2 cellular contexts compared by ENCODE assay signal in genomic region chr12:54300732-54301427, GRCh38.
TF ChIP-seq lines count a peak whose summit lies in the region.

Gene NFE2, minus strand, starts transcription at chr12:54301015. Its CDS starts 5,767 bp downstream, at chr12:54295248.

TF ChIP-seq in SK-N-SH treated with all-trans-retinoic acid at 6 μM for 48 hours, 23 proteins besides CTCF, POLR2A, EP300 and RAD21 (continued from another document):
- TF ChIP-seq PATZ1 (CRISPR knock-in tag; IDR thresholded peaks at IDR 0.05; ENCODE audit: borderline replicate concordance) = no peak
- no peak for TF ChIP-seq ZFP3 (CRISPR knock-in tag; IDR thresholded peaks at IDR 0.05)
- no peak for TF ChIP-seq PPARA (CRISPR knock-in tag; IDR thresholded peaks at IDR 0.05; ENCODE audit: borderline replicate concordance)
- TF ChIP-seq ZFP30 (CRISPR knock-in tag; IDR thresholded peaks at IDR 0.05) = no peak
- TF ChIP-seq ISL1 (CRISPR knock-in tag; IDR thresholded peaks at IDR 0.05) = no peak
- TF ChIP-seq RARB (CRISPR knock-in tag; IDR thresholded peaks at IDR 0.05) = no peak
- TF ChIP-seq ESRRG (CRISPR knock-in tag; IDR thresholded peaks at IDR 0.05) = no peak
- no peak for TF ChIP-seq ZNF70 (CRISPR knock-in tag; IDR thresholded peaks at IDR 0.05)
- no peak for TF ChIP-seq CSDC2 (CRISPR knock-in tag; IDR thresholded peaks at IDR 0.05)
- TF ChIP-seq TSHZ2 (CRISPR knock-in tag; IDR thresholded peaks at IDR 0.05) = no peak

TF ChIP-seq in HepG2, 621 proteins besides CTCF, POLR2A, EP300 and RAD21 (continued from another document and continues in another):
- TF ChIP-seq ETV5 (CRISPR knock-in tag; IDR thresholded peaks at IDR 0.05; ENCODE audit: borderline replicate concordance) = no peak
- TF ChIP-seq DDIT3 (CRISPR knock-in tag; IDR thresholded peaks at IDR 0.05) = no peak
- 0 out of 2 replicates have a peak, but pooled peaks have one; percentile 42 for TF ChIP-seq ZMYM2 (CRISPR knock-in tag; IDR thresholded peaks at IDR 0.05)
- TF ChIP-seq CSRNP1 (CRISPR knock-in tag; IDR thresholded peaks at IDR 0.05) = 0 out of 2 replicates have a peak, but pooled peaks have one; percentile 59
- TF ChIP-seq STAT5B (CRISPR knock-in tag; IDR thresholded peaks at IDR 0.05) = 0 out of 2 replicates have a peak, but pooled peaks have one; percentile 10
- no peak; the same call in 1 of the 2 replicates for TF ChIP-seq SSRP1 (CRISPR knock-in tag; IDR thresholded peaks at IDR 0.05)
- no peak; the same call in 1 of the 2 replicates for TF ChIP-seq ETV6 (CRISPR knock-in tag; conservative IDR thresholded peaks at IDR 0.05)
- no peak for TF ChIP-seq ZSCAN20 (CRISPR knock-in tag; IDR thresholded peaks at IDR 0.05; ENCODE audit: borderline replicate concordance)
- peak; percentile 18; the same call in 1 of the 2 replicates for TF ChIP-seq ZNF740 (CRISPR knock-in tag; IDR thresholded peaks at IDR 0.05)
- TF ChIP-seq HOXA7 (CRISPR knock-in tag; IDR thresholded peaks at IDR 0.05) = no peak
- no peak for TF ChIP-seq PHB2 (IDR thresholded peaks at IDR 0.05; ENCODE audit: partially characterized antibody)
- TF ChIP-seq TRIM24 (CRISPR knock-in tag; IDR thresholded peaks at IDR 0.05) = 0 out of 2 replicates have a peak, but pooled peaks have one; percentile 45
- TF ChIP-seq IKZF4 (CRISPR knock-in tag; IDR thresholded peaks at IDR 0.05; ENCODE audit: borderline replicate concordance, low read depth, not compliant biosample characterization) = no peak
- TF ChIP-seq IKZF5 (CRISPR knock-in tag; IDR thresholded peaks at IDR 0.05) = 0 out of 2 replicates have a peak, but pooled peaks have one; percentile 32
- no peak for TF ChIP-seq ELF1 (CRISPR knock-in tag; IDR thresholded peaks at IDR 0.05)
- no peak for TF ChIP-seq MAFG (CRISPR knock-in tag; IDR thresholded peaks at IDR 0.05)
- TF ChIP-seq FLYWCH1 (CRISPR knock-in tag; IDR thresholded peaks at IDR 0.05) = no peak
- TF ChIP-seq MXD1 (CRISPR knock-in tag; IDR thresholded peaks at IDR 0.05) = 0 out of 2 replicates have a peak, but pooled peaks have one; percentile 64
- no peak for TF ChIP-seq NFIC (IDR thresholded peaks at IDR 0.05; ENCODE audit: low read length)
- no peak for TF ChIP-seq U2AF1 (optimal IDR thresholded peaks at IDR 0.05; ENCODE audit: low read depth, low read length)
- no peak for TF ChIP-seq SNAPC2 (CRISPR knock-in tag; IDR thresholded peaks at IDR 0.05)
- TF ChIP-seq KDM5B (CRISPR knock-in tag; IDR thresholded peaks at IDR 0.05; ENCODE audit: borderline replicate concordance) = 0 out of 2 replicates have a peak, but pooled peaks have one; percentile 72
- no peak for TF ChIP-seq ZNF501 (CRISPR knock-in tag; IDR thresholded peaks at IDR 0.05)
- TF ChIP-seq ZSCAN30 (CRISPR knock-in tag; IDR thresholded peaks at IDR 0.05) = no peak
- no peak for TF ChIP-seq ZNF660 (CRISPR knock-in tag; IDR thresholded peaks at IDR 0.05; ENCODE audit: borderline replicate concordance, low read depth)
- TF ChIP-seq ZNF256 (CRISPR knock-in tag; conservative IDR thresholded peaks at IDR 0.05) = no peak
- no peak for TF ChIP-seq ARNT (IDR thresholded peaks at IDR 0.05)
- TF ChIP-seq ZNF234 (CRISPR knock-in tag; conservative IDR thresholded peaks at IDR 0.05) = no peak
- no peak for TF ChIP-seq ATAD3A (CRISPR knock-in tag; IDR thresholded peaks at IDR 0.05)
- TF ChIP-seq ZBTB38 (CRISPR knock-in tag; IDR thresholded peaks at IDR 0.05) = 0 out of 2 replicates have a peak, but pooled peaks have one; percentile 49
- no peak for TF ChIP-seq KAT8 (CRISPR knock-in tag; IDR thresholded peaks at IDR 0.05)
- no peak for TF ChIP-seq ZNF580 (CRISPR knock-in tag; IDR thresholded peaks at IDR 0.05; ENCODE audit: borderline replicate concordance, low read depth)
- no peak for TF ChIP-seq ZBTB3 (CRISPR knock-in tag; IDR thresholded peaks at IDR 0.05; ENCODE audit: borderline replicate concordance, low read depth)
- no peak for TF ChIP-seq HNRNPLL (IDR thresholded peaks at IDR 0.05; ENCODE audit: low read depth, low read length, poor library complexity, severe bottlenecking)
- TF ChIP-seq TFDP1 (CRISPR knock-in tag; IDR thresholded peaks at IDR 0.05; ENCODE audit: borderline replicate concordance) = 0 out of 2 replicates have a peak, but pooled peaks have one; percentile 9
- TF ChIP-seq FOXM1 (CRISPR knock-in tag; IDR thresholded peaks at IDR 0.05) = no peak
- peak; percentile 32; the same call in 1 of the 2 replicates for TF ChIP-seq HNF4G (IDR thresholded peaks at IDR 0.05; ENCODE audit: borderline replicate concordance, low read depth, low read length)
- TF ChIP-seq HNF4G (CRISPR knock-in tag; IDR thresholded peaks at IDR 0.05; ENCODE audit: borderline replicate concordance, low read depth) = no peak
- TF ChIP-seq ZNF770 (CRISPR knock-in tag; IDR thresholded peaks at IDR 0.05) = no peak; the same call in 1 of the 2 replicates
- 0 out of 2 replicates have a peak, but pooled peaks have one; percentile 12 for TF ChIP-seq MXD4 (CRISPR knock-in tag; IDR thresholded peaks at IDR 0.05)
- TF ChIP-seq ZNF44 (CRISPR knock-in tag; IDR thresholded peaks at IDR 0.05) = no peak
- no peak for TF ChIP-seq ZNF337 (CRISPR knock-in tag; IDR thresholded peaks at IDR 0.05; ENCODE audit: borderline replicate concordance, low read depth)
- no peak for TF ChIP-seq ATF5 (CRISPR knock-in tag; IDR thresholded peaks at IDR 0.05; ENCODE audit: low read depth)
- TF ChIP-seq ZNF282 (IDR thresholded peaks at IDR 0.05; ENCODE audit: partially characterized antibody) = no peak
- 0 out of 2 replicates have a peak, but pooled peaks have one; percentile 16 for TF ChIP-seq CCDC6 (CRISPR knock-in tag; IDR thresholded peaks at IDR 0.05)
- no peak for TF ChIP-seq ZHX1 (CRISPR knock-in tag; IDR thresholded peaks at IDR 0.05; ENCODE audit: low read depth)
- TF ChIP-seq BCL3 (CRISPR knock-in tag; IDR thresholded peaks at IDR 0.05) = 0 out of 2 replicates have a peak, but pooled peaks have one; percentile 34
- no peak for TF ChIP-seq NFIB (CRISPR knock-in tag; IDR thresholded peaks at IDR 0.05; ENCODE audit: borderline replicate concordance)
- peak; percentile 59 for TF ChIP-seq SP4 (CRISPR knock-in tag; IDR thresholded peaks at IDR 0.05)
- no peak for TF ChIP-seq ZBTB7A (CRISPR knock-in tag; IDR thresholded peaks at IDR 0.05)
- peak; percentile 80 for TF ChIP-seq POLR2G (IDR thresholded peaks at IDR 0.05; ENCODE audit: low read depth, low read length)
- TF ChIP-seq ZNF720 (CRISPR knock-in tag; IDR thresholded peaks at IDR 0.05) = no peak
- TF ChIP-seq ZUFSP (CRISPR knock-in tag; IDR thresholded peaks at IDR 0.05; ENCODE audit: borderline replicate concordance) = no peak
- TF ChIP-seq CBX1 (IDR thresholded peaks at IDR 0.05; ENCODE audit: low read depth) = peak; percentile 58
